In genomic region chr2:241271641-241272297, GRCh38 we compare ENCODE assay signal across 8 cellular contexts. TPM values are rescaled to one million over a fixed set of nuclear protein-coding genes. Genes with fewer than 3 reads are reported as not detected.
DNase-seq lines count a peak whose midpoint lies in the region; ATAC-seq and TF ChIP-seq lines count a peak whose summit lies in the region.

No MANE protein-coding gene starts in this region.

- peak overlapping the region; percentile 62 for H3K9ac ChIP-seq in OCI-LY1 (ENCODE audit: low read length)

- H3K27ac ChIP-seq in OCI-LY1 (ENCODE audit: low read depth, low read length, poor library complexity, severe bottlenecking): no peak overlapping the region

- TF ChIP-seq CTCF in OCI-LY1 (IDR thresholded peaks at IDR 0.05; ENCODE audit: low read length) (no peak), mucosa of descending colon (IDR thresholded peaks at IDR 0.05) (no peak)

- H3K4me3 ChIP-seq in GM08714 (ENCODE audit: low read length) (peak overlapping the region; percentile 96), OCI-LY1 (ENCODE audit: low read depth, low read length, poor library complexity, severe bottlenecking) (peak overlapping the region; percentile 66), mucosa of descending colon (peak overlapping the region; percentile 91)

- H3K9me2 ChIP-seq in OCI-LY1 (ENCODE audit: low read depth, low read length): no peaks in the 10 kb centered on the region

- H3K36me3 ChIP-seq in OCI-LY1 (ENCODE audit: insufficient read depth, low read length) (peaks cover 5% of the 10 kb centered on the region), mucosa of descending colon (ENCODE audit: low read depth) (no peaks in the 10 kb centered on the region)

- no peaks in the 10 kb centered on the region for H3K79me2 ChIP-seq in OCI-LY1 (ENCODE audit: insufficient read depth, low read length)

- intact Hi-C loops in mucosa of descending colon (cut with DNase I, micrococcal nuclease): no loop called here

- no peak overlapping the region for H2AFZ ChIP-seq in OCI-LY1 (ENCODE audit: low read length)

- H3K9me3 ChIP-seq in OCI-LY1 (ENCODE audit: low read length) (no peaks in the 10 kb centered on the region), mucosa of descending colon (no peaks in the 10 kb centered on the region)

- H3K4me1 ChIP-seq in OCI-LY1 (ENCODE audit: insufficient read depth, low read length, severe bottlenecking): peaks cover 14% of the 10 kb centered on the region
- H3K4me1 ChIP-seq in mucosa of descending colon (ENCODE audit: low read depth): peaks cover 14% of the 10 kb centered on the region

- no peaks in the 10 kb centered on the region for H3K27me3 ChIP-seq in OCI-LY1 (ENCODE audit: insufficient read depth, low read length)

- no peaks in the 10 kb centered on the region for H4K20me1 ChIP-seq in OCI-LY1 (ENCODE audit: insufficient read depth, low read length)

- H3F3A ChIP-seq in OCI-LY1 (ENCODE audit: insufficient read depth, low read length): no peaks in the 10 kb centered on the region

- no peak for TF ChIP-seq POLR2A in erythroblast (IDR thresholded peaks at IDR 0.05; ENCODE audit: low read length)

- peak; percentile 66 for DNase-seq in activated T-cell treated with anti-CD3 and anti-CD28 coated beads, Interleukin-2, amount 50 U/mL, for 1 hour
- DNase-seq in erythroblast (lab: John Stamatoyannopoulos, UW): peak; percentile 53 to 66
- peak; percentile 87 for DNase-seq in mucosa of descending colon
- DNase-seq in stimulated activated CD8-positive, alpha-beta memory T cell treated with anti-CD3 and anti-CD28 coated beads, Interleukin-15, amount 100 ng/mL, for 48 hours (ENCODE audit: low read depth in 2 of 2): peak; percentile 45 to 53
- DNase-seq in NCI-H1930 (lab: John Stamatoyannopoulos, UW): no peak

- ATAC-seq in HG02571 (IDR thresholded peaks at IDR 0.05; ENCODE audit: unreplicated experiment): peak; percentile 45
- peak; percentile 89 for ATAC-seq in mucosa of descending colon

- peak overlapping the region; percentile 66 for H3K4me2 ChIP-seq in OCI-LY1 (ENCODE audit: low read length)

RNA-seq across cellular contexts. Expression of gene HDLBP, which starts 43.7 kb away (rescaled TPM):
- 100 to 1,000 TPM; 363 to 417 (median 379) TPM for total RNA-seq in mucosa of descending colon

RNA-seq across cellular contexts. Expression of gene SEPTIN2, which starts 44.0 kb away (rescaled TPM):
- total RNA-seq in mucosa of descending colon: 100 to 1,000 TPM; 185 to 262 (median 221) TPM

Comparison
In these comparisons a context has a peak if more than half of its experiments do, and no peak if none do; other contexts are left out.
1. DNase-seq: peak in activated T-cell treated with anti-CD3 and anti-CD28 coated beads, Interleukin-2, amount 50 U/mL, for 1 hour (single experiment), erythroblast (2 of 2), mucosa of descending colon (3 of 3) and stimulated activated CD8-positive, alpha-beta memory T cell treated with anti-CD3 and anti-CD28 coated beads, Interleukin-15, amount 100 ng/mL, for 48 hours (2 of 2); none in NCI-H1930 (0 of 2).
2. Peak in every context shown above with its lines, with median percentiles within 50 percentile points of each other: H3K4me3 ChIP-seq.